In genomic region chr14:89429206-89430091, GRCh38 we compare ENCODE assay signal across 8 cellular contexts. TPM values are rescaled to one million over a fixed set of nuclear protein-coding genes. Genes with fewer than 3 reads are reported as not detected.
DNase-seq lines count a peak whose midpoint lies in the region; ATAC-seq and TF ChIP-seq lines count a peak whose summit lies in the region.

No MANE protein-coding gene starts in this region.

- peaks cover 52 to 98% (median 81%) of the 10 kb centered on the region in 10 experiments for H3K4me1 ChIP-seq in BLaER1 treated with 17β-estradiol and CSF1 and Interleukin-3, amounts not matched to agents 10 nM and 100 nM
- H3K4me1 ChIP-seq in Karpas-422 (ENCODE audit: low read length) (peaks cover 25% of the 10 kb centered on the region), duodenal mucosa (ENCODE audit: control insufficient read depth in 1 of 2, insufficient read depth in 2 of 2, low read length in 2 of 2) (peaks cover 32 to 33% of the 10 kb centered on the region in 2 donors), transverse colon (peaks cover 16 to 50% (median 40%) of the 10 kb centered on the region in 4 donors)

- H3K36me3 Mint-ChIP-seq in T-cell = peaks cover under 1% of the 10 kb centered on the region

- POLR2A ChIA-PET in T-cell (lab: Charles Lee) = interaction anchor here (0.5 to 1.7 kb wide), 6 partner anchors 10 to 268 kb away, joined by 3 to 6 read pairs (median 3); no protein-coding TSS in a partner anchor

- H2AFZ ChIP-seq in Karpas-422 (ENCODE audit: low read length) = no peak overlapping the region

- in situ Hi-C loops in transverse colon (cut with MboI; ENCODE audit: low pct_ligation_motif_present in 1 of 4, low pct_unique_long_range_greater_than_20kb in 1 of 4, low sequenced_read_pairs in 3 of 4) = no loop called here

- ATAC-seq in T-cell (replicated peaks in 1 of 4) (peak in 2 of 4 experiments; percentile 28 to 30), GM21786 (IDR thresholded peaks at IDR 0.05; ENCODE audit: unreplicated experiment) (no peak)

- TF ChIP-seq POLR2A in transverse colon (IDR thresholded peaks at IDR 0.05) = no peak

- H3K79me2 ChIP-seq in Karpas-422 (ENCODE audit: low read length) = no peaks in the 10 kb centered on the region

- TF ChIP-seq CTCF in transverse colon (IDR thresholded peaks at IDR 0.05) = no peak

- CTCF ChIA-PET in T-cell (lab: Charles Lee) = interaction anchor here (0.7 kb wide), 2 partner anchors 9 to 548 kb away, joined by 3 to 4 read pairs; no protein-coding TSS in a partner anchor

- peak overlapping the region; percentile 45 to 76 (median 71) for H3K9ac ChIP-seq in BLaER1 treated with 17β-estradiol and CSF1 and Interleukin-3, amounts not matched to agents 10 nM and 100 nM
- H3K9ac ChIP-seq in Karpas-422 (ENCODE audit: low read length) = peak overlapping the region; percentile 46
- H3K9ac ChIP-seq in duodenal mucosa (ENCODE audit: low read depth in 1 of 2, low read length in 2 of 2) = peak overlapping the region; percentile 50 to 57

- H3K9me2 ChIP-seq in Karpas-422 (replicated peaks; ENCODE audit: insufficient read depth, low read length) = no peaks in the 10 kb centered on the region

- intact Hi-C loops in transverse colon (cut with DNase I; ENCODE audit: low total_unique reads) = loop anchor here (10.0 kb wide), 1 partner anchor 255 kb away; no protein-coding TSS in a partner anchor

- no peak for TF ChIP-seq EP300 in transverse colon (IDR thresholded peaks at IDR 0.05; ENCODE audit: low read depth)

- H3K27ac ChIP-seq in BLaER1 treated with 17β-estradiol and CSF1 and Interleukin-3, amounts not matched to agents 10 nM and 100 nM = peak overlapping the region in 10 of 11 experiments; percentile 53 to 79 (median 74); a peak in 21 of 22 replicates
- H3K27ac ChIP-seq in Karpas-422 (ENCODE audit: low read length) = peak overlapping the region; percentile 78
- peak overlapping the region; percentile 5 for H3K27ac ChIP-seq in duodenal mucosa (ENCODE audit: low read depth, low read length)
- peak overlapping the region; percentile 66 to 81 (median 80) for H3K27ac ChIP-seq in transverse colon

- peak overlapping the region; percentile 91 to 94 for H3K27ac Mint-ChIP-seq in T-cell

- 4 to 28% methylated on average over 6 to 14 of the region's 14 CpGs for whole genome bisulfite sequencing in transverse colon (ENCODE audit: low coverage in 1 of 2), 2 donors

- H3K9me3 Mint-ChIP-seq in T-cell = peaks cover 0 to 2% (median 0%) of the 10 kb centered on the region in 3 donors

- H3K4me3 ChIP-seq in BLaER1 treated with 17β-estradiol and CSF1 and Interleukin-3, amounts not matched to agents 10 nM and 100 nM = peak overlapping the region; percentile 35 to 62 (median 52); a peak in 18 of 20 replicates
- H3K4me3 ChIP-seq in Karpas-422 (ENCODE audit: low read length) (peak overlapping the region; percentile 57), duodenal mucosa (ENCODE audit: low read depth in 1 of 2, low read length in 2 of 2) (peak overlapping the region; percentile 36 to 37), transverse colon (peak overlapping the region in 1 of 4 donors; percentile 39)

- peak overlapping the region; percentile 74 to 83 (median 81) for H3K4me3 Mint-ChIP-seq in T-cell

- H3K27me3 Mint-ChIP-seq in T-cell = no peaks in the 10 kb centered on the region

- H4K20me1 ChIP-seq in BLaER1 treated with 17β-estradiol and CSF1 and Interleukin-3, amounts not matched to agents 10 nM and 100 nM = no peaks in the 10 kb centered on the region
- no peaks in the 10 kb centered on the region for H4K20me1 ChIP-seq in Karpas-422 (ENCODE audit: insufficient read depth, low read depth, low read length)

- peak overlapping the region; percentile 75 to 98 (median 90) for H3K4me2 ChIP-seq in BLaER1 treated with 17β-estradiol and CSF1 and Interleukin-3, amounts not matched to agents 10 nM and 100 nM
- H3K4me2 ChIP-seq in Karpas-422 (ENCODE audit: low read depth, low read length, poor library complexity, severe bottlenecking) = peak overlapping the region; percentile 77

- 0 out of 22 replicates have a peak, but pooled peaks cover 0 to 9% (median 0%) of the 10 kb centered on the region in 11 experiments for H3K27me3 ChIP-seq in BLaER1 treated with 17β-estradiol and CSF1 and Interleukin-3, amounts not matched to agents 10 nM and 100 nM
- H3K27me3 ChIP-seq in Karpas-422 (ENCODE audit: low read length) = no peaks in the 10 kb centered on the region
- no peaks in the 10 kb centered on the region for H3K27me3 ChIP-seq in duodenal mucosa (ENCODE audit: control insufficient read depth in 1 of 2, insufficient read depth in 2 of 2, low read length in 2 of 2)
- no peaks in the 10 kb centered on the region for H3K27me3 ChIP-seq in transverse colon

- H3K4me1 Mint-ChIP-seq in T-cell = peaks cover 42 to 66% (median 65%) of the 10 kb centered on the region in 3 donors

- no peak for DNase-seq in Karpas-422
- peak in 2 of 34 experiments; percentile 8 to 21 for DNase-seq in T-cell
- peak; percentile 71 for DNase-seq in myocyte (ENCODE audit: low read depth)
- DNase-seq in transverse colon = peak; percentile 31
- no peak for DNase-seq in cerebellar nuclear complex (lab: John Stamatoyannopoulos, UW)

- H3K36me3 ChIP-seq in BLaER1 treated with 17β-estradiol and CSF1 and Interleukin-3, amounts not matched to agents 10 nM and 100 nM = 0 out of 22 replicates have a peak, but pooled peaks cover 0 to 6% (median 0%) of the 10 kb centered on the region in 11 experiments
- no peaks in the 10 kb centered on the region for H3K36me3 ChIP-seq in Karpas-422 (ENCODE audit: insufficient read depth, low read length)
- H3K36me3 ChIP-seq in duodenal mucosa (ENCODE audit: control insufficient read depth in 1 of 2, insufficient read depth in 2 of 2, low read length in 2 of 2) = no peaks in the 10 kb centered on the region
- no peaks in the 10 kb centered on the region for H3K36me3 ChIP-seq in transverse colon

- H3K9me3 ChIP-seq in BLaER1 treated with 17β-estradiol and CSF1 and Interleukin-3, amounts not matched to agents 10 nM and 100 nM (replicated peaks in 1 of 11) = 0 out of 22 replicates have a peak, but pooled peaks cover 0 to 4% (median 0%) of the 10 kb centered on the region in 11 experiments
- no peaks in the 10 kb centered on the region for H3K9me3 ChIP-seq in Karpas-422 (ENCODE audit: low read length)
- H3K9me3 ChIP-seq in duodenal mucosa (ENCODE audit: control insufficient read depth in 1 of 2, low read length in 2 of 2) = no peaks in the 10 kb centered on the region
- no peaks in the 10 kb centered on the region for H3K9me3 ChIP-seq in transverse colon

RNA-seq across cellular contexts. Expression of gene FOXN3, which starts 12.4 kb away (rescaled TPM):
- total RNA-seq in Karpas-422 (2014; rRNA removed; shearing (Covaris generic); ENCODE audit: low replicate concordance) = 8.9 and 13.8 TPM in 2 replicates
- total RNA-seq in T-cell (100 to 1,000 TPM in 3 of 5 donors, 10 to 100 TPM in 2; 92.8 to 176 (median 103) TPM), myocyte (24.1 and 27.5 TPM in 2 replicates), transverse colon (100 to 1,000 TPM in 3 of 4 donors, 10 to 100 TPM in 1; 66.1 to 130 (median 109) TPM)
- 18.8 TPM for polyA plus RNA-seq in myocyte (2012)

Comparison
In these comparisons a context has a peak if more than half of its experiments do, and no peak if none do; other contexts are left out.
1. H3K27ac ChIP-seq: peak in every context shown above with its lines; median percentile 80 in transverse colon; 78 in Karpas-422; 74 in BLaER1 treated with 17β-estradiol and CSF1 and Interleukin-3, amounts not matched to agents 10 nM and 100 nM; 5 in duodenal mucosa.
2. DNase-seq: peak in myocyte (single experiment) and transverse colon (single experiment); none in Karpas-422 (single experiment) and cerebellar nuclear complex (0 of 2).
3. Peak in every context shown above with its lines, with median percentiles within 50 percentile points of each other: H3K9ac ChIP-seq.